ENCODE assay signal across 8 cellular contexts in genomic region chr5:151740958-151741373, GRCh38. TPM values are rescaled to one million over a fixed set of nuclear protein-coding genes. Genes with fewer than 3 reads are reported as not detected.
DNase-seq lines count a peak whose midpoint lies in the region; ATAC-seq and TF ChIP-seq lines count a peak whose summit lies in the region.

No MANE protein-coding gene starts in this region.

- peaks cover 7 to 44% (median 20%) of the 10 kb centered on the region in 4 donors for H3K36me3 ChIP-seq in esophagus muscularis mucosa

- H3K27ac ChIP-seq in esophagus muscularis mucosa (replicated peaks in 1 of 4) (peak overlapping the region; percentile 75 to 79 (median 78)), substantia nigra (ENCODE audit: low read depth, low read length, poor library complexity, severe bottlenecking) (peak overlapping the region; percentile 32)

- H3K9me3 ChIP-seq in esophagus muscularis mucosa: no peaks in the 10 kb centered on the region

- DNase-seq in HS-5 (ENCODE audit: low read depth) (peak; percentile 74), esophagus muscularis mucosa (ENCODE audit: extremely low spot score) (no peak), substantia nigra (lab: John Stamatoyannopoulos, UW) (no peak), HUDEP-2 (lab: John Stamatoyannopoulos, UW; ENCODE audit: unreplicated experiment in 76 of 76) (no peak)
- DNase-seq in stimulated activated CD4-positive, alpha-beta T cell treated with anti-CD3 and anti-CD28 coated beads, Interleukin-12 subunit alpha, Interleukin-12 subunit beta, amount 100 ng/mL, for 4 hours: no peak
- no peak for DNase-seq in activated CD8-positive, alpha-beta memory T cell treated with anti-CD3 and anti-CD28 coated beads, Interleukin-2, amount 50 U/mL, for 48 hours

- intact Hi-C loops in esophagus muscularis mucosa (cut with DNase I): loop anchor here (1.0 kb wide), 1 partner anchor 82 kb away; no protein-coding TSS in a partner anchor

- peak in 1 of 3 experiments; percentile 7 for TF ChIP-seq CTCF in esophagus muscularis mucosa (IDR thresholded peaks at IDR 0.05)

- TF ChIP-seq POLR2A in esophagus muscularis mucosa (IDR thresholded peaks at IDR 0.05; ENCODE audit: low read depth): no peak

- peak overlapping the region in 2 of 4 donors; percentile 22 to 31 for H3K4me3 ChIP-seq in esophagus muscularis mucosa

- peaks cover 36 to 58% (median 50%) of the 10 kb centered on the region in 4 donors for H3K4me1 ChIP-seq in esophagus muscularis mucosa

- no peak for TF ChIP-seq EP300 in esophagus muscularis mucosa (IDR thresholded peaks at IDR 0.05)

- ATAC-seq in GM19455 (IDR thresholded peaks at IDR 0.05; ENCODE audit: unreplicated experiment) (peak; percentile 17), HG03460 (IDR thresholded peaks at IDR 0.05; ENCODE audit: unreplicated experiment) (no peak)

- H3K27me3 ChIP-seq in esophagus muscularis mucosa: no peaks in the 10 kb centered on the region

- 43% methylated on average over 2 of the region's 2 CpGs for WGBS in esophagus muscularis mucosa

RNA-seq across cellular contexts. Expression of gene ATOX1, which starts 17.5 kb away (rescaled TPM):
- 100 to 1,000 TPM; 101 to 144 (median 114) TPM for total RNA-seq in esophagus muscularis mucosa

RNA-seq across cellular contexts. Expression of gene G3BP1, which starts 30.8 kb away (rescaled TPM):
- total RNA-seq in esophagus muscularis mucosa: 10 to 100 TPM; 49.8 to 75.5 (median 63.1) TPM

RNA-seq across cellular contexts. Expression of gene SPARC, which starts 54.3 kb away (rescaled TPM):
- 100 to 1,000 TPM; 269 to 875 (median 432) TPM for total RNA-seq in esophagus muscularis mucosa
